ENCODE assay signal across 36 cellular contexts in the genomic region with DNA sequence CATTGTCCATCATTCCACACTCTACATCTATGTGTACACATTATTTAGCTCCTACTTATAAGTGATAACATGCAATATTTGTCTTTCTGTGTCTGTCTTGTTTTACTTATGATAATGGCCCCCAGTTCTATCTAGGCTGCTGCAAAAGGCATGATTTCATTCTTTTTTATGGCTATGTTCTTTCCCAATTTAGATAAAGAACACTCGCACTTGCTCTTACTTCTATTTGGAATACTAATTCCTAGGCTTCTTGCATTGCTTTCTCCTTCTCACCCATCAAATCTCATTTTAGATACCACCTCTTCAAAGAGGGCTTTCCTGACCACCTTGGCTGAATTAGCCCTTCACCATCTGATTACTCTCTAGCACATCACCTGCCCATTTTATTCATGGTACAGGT. TPM values are rescaled to one million over a fixed set of nuclear protein-coding genes. Genes with fewer than 3 reads are reported as not detected.
"Had no signal": no experiment of that assay in that cellular context is flagged by ENCODE, and none has a peak within 500 bp of the region (broad histone marks: within the 10 kb centered on the region; RNA-seq: fewer than 3 reads in every experiment).

No MANE protein-coding gene starts in this region.

- H3K9me3 Mint-ChIP-seq: activated B cell treated with CpG ODN at 0.5 μM for 24 hours; activated CD4-positive, alpha-beta memory T cell treated with anti-CD3 and anti-CD28 coated beads for 36 hours; activated CD4-positive, alpha-beta T cell treated with anti-CD3 and anti-CD28 coated beads, Interleukin-2, amount 10 ng/mL, durations not matched to agents 24 days and 14 days; activated CD8-positive, alpha-beta T cell treated with anti-CD3 and anti-CD28 coated beads for 36 hours; activated naive CD4-positive, alpha-beta T cell treated with anti-CD3 and anti-CD28 coated beads for 36 hours; activated naive CD4-positive, alpha-beta T cell treated with anti-CD3 and anti-CD28 coated beads, Interleukin-2, amount 50 U/mL, for 72 hours; activated naive CD8-positive, alpha-beta T cell treated with anti-CD3 and anti-CD28 coated beads for 36 hours; activated T-cell treated with anti-CD3 and anti-CD28 coated beads, Interleukin-2, amount 50 U/mL, for 4 hours; activated T-cell treated with anti-CD3 and anti-CD28 coated beads, Interleukin-2, amount 50 U/mL, for 72 hours; activated T-helper 1 cell treated with anti-CD3 and anti-CD28 coated beads, Interleukin-12 subunit alpha, Interleukin-12 subunit beta, Interleukin-2, Interleukin-4 antibody, amounts not matched to agents 30 ng/mL and 10 ng/mL and 1 ng/mL, durations not matched to agents 14 hours and 24 hours and 36 hours; activated T-helper 17 cell treated with anti-CD3 and anti-CD28 coated beads, Interleukin-2, amount 50 U/mL, for 72 hours; brain; T-helper 1 cell treated with Interleukin-12 subunit alpha and Interleukin-12 subunit beta and Interleukin-4 antibody, amounts not matched to agents 30 μg/mL and 1 μg/mL, for 36 hours; T-helper 2 cell treated with Interferon-gamma antibody and Interleukin-4, amounts not matched to agents 5 μg/mL and 100 μg/mL, for 36 hours had no signal

- H3K4me1 Mint-ChIP-seq: activated B cell treated with CpG ODN at 0.5 μM for 24 hours; activated CD4-positive, alpha-beta T cell treated with anti-CD3 and anti-CD28 coated beads, Interleukin-2, amount 10 ng/mL, durations not matched to agents 24 days and 14 days; activated T-helper 17 cell treated with anti-CD3 and anti-CD28 coated beads, Interleukin-2, amount 50 U/mL, for 72 hours had no signal

- H3K9me3 ChIP-seq: adrenal gland, ascending aorta had no signal

- DNase-seq: activated B cell treated with CpG ODN at 0.5 μM for 24 hours; activated CD4-positive, alpha-beta memory T cell treated with anti-CD3 and anti-CD28 coated beads for 36 hours; activated CD4-positive, alpha-beta T cell treated with anti-CD3 and anti-CD28 coated beads for 4 hours; activated CD4-positive, alpha-beta T cell treated with anti-CD3 and anti-CD28 coated beads, Interleukin-2, amount 10 ng/mL, durations not matched to agents 24 days and 14 days; activated CD4-positive, alpha-beta T cell treated with anti-CD3 and anti-CD28 coated beads, Interleukin-2, amount 50 U/mL, for 1 hour; activated CD4-positive, alpha-beta T cell treated with anti-CD3 and anti-CD28 coated beads, Interleukin-2, amount 50 U/mL, for 4 hours; activated CD4-positive, CD25-positive, alpha-beta regulatory T cell treated with anti-CD3 and anti-CD28 coated beads, Interleukin-2, amount 50 U/mL, for 72 hours; activated CD8-positive, alpha-beta memory T cell treated with anti-CD3 and anti-CD28 coated beads, Interleukin-2, amount 50 U/mL, for 4 hours; activated CD8-positive, alpha-beta T cell treated with anti-CD3 and anti-CD28 coated beads for 36 hours; activated effector memory CD4-positive, alpha-beta T cell treated with anti-CD3 and anti-CD28 coated beads, Interleukin-2, amount 50 U/mL, for 16 hours; activated gamma-delta T cell treated with Interleukin-2 at 50 U/mL for 16 hours; activated naive CD4-positive, alpha-beta T cell; activated naive CD4-positive, alpha-beta T cell treated with anti-CD3 and anti-CD28 coated beads for 36 hours; activated naive CD4-positive, alpha-beta T cell treated with anti-CD3 and anti-CD28 coated beads, Interleukin-2, amount 50 U/mL, for 16 hours; activated naive CD8-positive, alpha-beta T cell treated with anti-CD3 and anti-CD28 coated beads for 36 hours; activated T-cell treated with anti-CD3 and anti-CD28 coated beads for 4 hours; activated T-cell treated with anti-CD3 and anti-CD28 coated beads, Interleukin-2, amount 50 U/mL, for 1 hour; activated T-cell treated with anti-CD3 and anti-CD28 coated beads, Interleukin-2, amount 50 U/mL, for 4 hours; activated T-cell treated with anti-CD3 and anti-CD28 coated beads, Interleukin-2, amount 50 U/mL, for 72 hours; adrenal gland; amniotic stem cell; anterior cingulate cortex; central memory CD4-positive, alpha-beta T cell; T-helper 1 cell; T-helper 2 cell; T-helper 9 cell had no signal

- H3K36me3 Mint-ChIP-seq: activated CD4-positive, alpha-beta memory T cell treated with anti-CD3 and anti-CD28 coated beads for 36 hours; activated naive CD4-positive, alpha-beta T cell treated with anti-CD3 and anti-CD28 coated beads, Interleukin-2, amount 50 U/mL, for 72 hours; activated naive CD8-positive, alpha-beta T cell treated with anti-CD3 and anti-CD28 coated beads for 36 hours; brain had no signal

- H3K27ac ChIP-seq: adrenal gland, ascending aorta, cardiac muscle cell, VCaP had no signal

- H3K4me3 Mint-ChIP-seq: activated B cell treated with CpG ODN at 0.5 μM for 24 hours; activated CD4-positive, alpha-beta memory T cell treated with anti-CD3 and anti-CD28 coated beads for 36 hours; activated CD4-positive, alpha-beta T cell treated with anti-CD3 and anti-CD28 coated beads, Interleukin-2, amount 10 ng/mL, durations not matched to agents 24 days and 14 days; activated CD8-positive, alpha-beta T cell treated with anti-CD3 and anti-CD28 coated beads for 36 hours; activated naive CD4-positive, alpha-beta T cell treated with anti-CD3 and anti-CD28 coated beads for 36 hours; activated naive CD8-positive, alpha-beta T cell treated with anti-CD3 and anti-CD28 coated beads for 36 hours; activated T-cell treated with anti-CD3 and anti-CD28 coated beads, Interleukin-2, amount 50 U/mL, for 4 hours; activated T-cell treated with anti-CD3 and anti-CD28 coated beads, Interleukin-2, amount 50 U/mL, for 72 hours; activated T-helper 1 cell treated with anti-CD3 and anti-CD28 coated beads, Interleukin-12 subunit alpha, Interleukin-12 subunit beta, Interleukin-2, Interleukin-4 antibody, amounts not matched to agents 30 ng/mL and 10 ng/mL and 1 ng/mL, durations not matched to agents 14 hours and 24 hours and 36 hours; activated T-helper 17 cell treated with anti-CD3 and anti-CD28 coated beads, Interleukin-2, amount 50 U/mL, for 72 hours; brain; T-helper 1 cell treated with Interleukin-12 subunit alpha and Interleukin-12 subunit beta and Interleukin-4 antibody, amounts not matched to agents 30 μg/mL and 1 μg/mL, for 36 hours; T-helper 2 cell treated with Interferon-gamma antibody and Interleukin-4, amounts not matched to agents 5 μg/mL and 100 μg/mL, for 36 hours had no signal

- H3K4me3 ChIP-seq: adrenal gland, ascending aorta, cardiac muscle cell had no signal

- H3K27ac Mint-ChIP-seq: activated B cell treated with CpG ODN at 0.5 μM for 24 hours; activated CD4-positive, alpha-beta memory T cell treated with anti-CD3 and anti-CD28 coated beads for 36 hours; activated CD4-positive, alpha-beta T cell treated with anti-CD3 and anti-CD28 coated beads, Interleukin-2, amount 10 ng/mL, durations not matched to agents 24 days and 14 days; activated CD8-positive, alpha-beta T cell treated with anti-CD3 and anti-CD28 coated beads for 36 hours; activated naive CD4-positive, alpha-beta T cell treated with anti-CD3 and anti-CD28 coated beads for 36 hours; activated naive CD4-positive, alpha-beta T cell treated with anti-CD3 and anti-CD28 coated beads, Interleukin-2, amount 50 U/mL, for 72 hours; activated naive CD8-positive, alpha-beta T cell treated with anti-CD3 and anti-CD28 coated beads for 36 hours; activated T-cell treated with anti-CD3 and anti-CD28 coated beads, Interleukin-2, amount 50 U/mL, for 72 hours; activated T-helper 1 cell treated with anti-CD3 and anti-CD28 coated beads, Interleukin-12 subunit alpha, Interleukin-12 subunit beta, Interleukin-2, Interleukin-4 antibody, amounts not matched to agents 30 ng/mL and 10 ng/mL and 1 ng/mL, durations not matched to agents 14 hours and 24 hours and 36 hours; activated T-helper 17 cell treated with anti-CD3 and anti-CD28 coated beads, Interleukin-2, amount 50 U/mL, for 72 hours; brain; T-helper 1 cell treated with Interleukin-12 subunit alpha and Interleukin-12 subunit beta and Interleukin-4 antibody, amounts not matched to agents 30 μg/mL and 1 μg/mL, for 36 hours; T-helper 2 cell treated with Interferon-gamma antibody and Interleukin-4, amounts not matched to agents 5 μg/mL and 100 μg/mL, for 36 hours had no signal

- H3K36me3 ChIP-seq: adrenal gland, ascending aorta, cardiac muscle cell had no signal

- H3K4me1 ChIP-seq: adrenal gland had no signal

RNA-seq across cellular contexts. Expression of a gene that starts 3.0 kb away (rescaled TPM):
- total RNA-seq: activated B cell treated with CpG ODN at 0.5 μM for 24 hours; activated CD4-positive, alpha-beta memory T cell treated with anti-CD3 and anti-CD28 coated beads for 36 hours; activated CD4-positive, alpha-beta T cell treated with anti-CD3 and anti-CD28 coated beads, Interleukin-2, amount 10 ng/mL, durations not matched to agents 24 days and 14 days; activated CD8-positive, alpha-beta memory T cell treated with anti-CD3 and anti-CD28 coated beads for 36 hours; activated CD8-positive, alpha-beta T cell treated with anti-CD3 and anti-CD28 coated beads for 36 hours; activated naive CD4-positive, alpha-beta T cell treated with anti-CD3 and anti-CD28 coated beads for 36 hours; activated naive CD4-positive, alpha-beta T cell treated with anti-CD3 and anti-CD28 coated beads, Interleukin-2, amount 50 U/mL, for 72 hours; activated naive CD8-positive, alpha-beta T cell treated with anti-CD3 and anti-CD28 coated beads for 36 hours; activated T-cell treated with anti-CD3 and anti-CD28 coated beads, Interleukin-2, amount 50 U/mL, for 4 hours; activated T-cell treated with anti-CD3 and anti-CD28 coated beads, Interleukin-2, amount 50 U/mL, for 72 hours; activated T-helper 1 cell treated with anti-CD3 and anti-CD28 coated beads, Interleukin-12 subunit alpha, Interleukin-12 subunit beta, Interleukin-2, Interleukin-4 antibody, amounts not matched to agents 30 ng/mL and 10 ng/mL and 1 ng/mL, durations not matched to agents 14 hours and 24 hours and 36 hours; activated T-helper 17 cell treated with anti-CD3 and anti-CD28 coated beads, Interleukin-2, amount 50 U/mL, for 72 hours had no signal
